ENCODE assay signal across 21 cellular contexts in the genomic region with DNA sequence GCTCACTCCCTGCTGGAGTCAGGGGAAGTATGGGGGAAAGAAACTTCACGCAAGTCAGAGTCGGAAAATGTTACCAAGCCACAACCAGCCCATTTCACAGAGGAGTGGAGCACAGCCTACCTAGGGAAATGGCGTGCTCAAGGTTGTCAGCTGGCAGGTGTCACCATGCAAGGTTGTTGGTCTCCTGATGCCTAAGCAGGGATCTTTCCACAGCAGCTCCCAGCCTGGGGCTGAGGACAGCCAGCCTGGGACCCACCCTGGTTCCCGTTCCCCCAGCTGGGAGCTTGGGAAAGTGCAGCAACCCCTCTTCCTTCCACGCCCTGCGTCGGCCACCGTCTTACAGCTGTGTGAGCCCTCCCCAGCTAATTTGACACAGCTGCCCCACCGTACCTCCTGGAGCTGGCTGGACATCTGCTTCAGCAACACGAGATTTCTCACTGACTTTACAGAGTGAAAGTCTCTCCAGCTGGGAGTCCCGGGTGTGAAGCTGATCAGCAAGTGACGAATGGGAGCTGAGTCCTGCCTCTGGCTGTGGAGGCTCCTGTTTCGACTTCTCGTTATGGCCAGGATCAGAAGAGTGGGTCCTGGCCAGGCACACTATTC.
DNase-seq lines count a peak whose midpoint lies in the region; ATAC-seq and TF ChIP-seq lines count a peak whose summit lies in the region.
"Had no signal": no experiment of that assay in that cellular context is flagged by ENCODE, and none has a peak within 500 bp of the region (broad histone marks: within the 10 kb centered on the region; RNA-seq: fewer than 3 reads in every experiment).

No MANE protein-coding gene starts in this region.

- no peak overlapping the region for H2AFZ ChIP-seq in neural progenitor cell (replicated peaks)

- H3K9me3 ChIP-seq in neural progenitor cell (ENCODE audit: low read depth): no peaks in the 10 kb centered on the region

- H3F3A ChIP-seq in neural progenitor cell (ENCODE audit: low read depth): no peaks in the 10 kb centered on the region

- no peaks in the 10 kb centered on the region for H3K36me3 ChIP-seq in neural progenitor cell
- H3K36me3 ChIP-seq: BLaER1 treated with 17β-estradiol and CSF1 and Interleukin-3, amounts not matched to agents 10 nM and 100 nM had no signal

- H3K36me3 Mint-ChIP-seq in neural progenitor cell (no peaks in the 10 kb centered on the region), type B pancreatic cell (no peaks in the 10 kb centered on the region)

- ATAC-seq in left ventricle myocardium superior: peak; percentile 70
- no peak for ATAC-seq in stimulated activated naive CD8-positive, alpha-beta T cell treated with anti-CD3 and anti-CD28 coated beads, Interleukin-15, Interleukin-2, amounts not matched to agents 100 U/mL and 50 U/mL, for 24 hours
- ATAC-seq: PC-3 had no signal

- peaks cover 17% of the 10 kb centered on the region for H3K9me3 Mint-ChIP-seq in neural progenitor cell
- H3K9me3 Mint-ChIP-seq in type B pancreatic cell: peaks cover 3% of the 10 kb centered on the region
- H3K9me3 Mint-ChIP-seq: CD4-positive, alpha-beta T cell had no signal

- DNase-seq in AG08395 (ENCODE audit: low spot score): peak; percentile 31
- peak; percentile 23 for DNase-seq in RPMI8226
- no peak for DNase-seq in left ventricle myocardium superior
- DNase-seq in neural progenitor cell (ENCODE audit: low spot score): no peak
- no peak for DNase-seq in stimulated activated naive CD8-positive, alpha-beta T cell treated with anti-CD3 and anti-CD28 coated beads, Interleukin-15, Interleukin-2, amounts not matched to agents 100 U/mL and 50 U/mL, for 24 hours
- DNase-seq in type B pancreatic cell (ENCODE audit: extremely low spot score, unreplicated experiment): no peak
- DNase-seq in hippocampal formation (lab: John Stamatoyannopoulos, UW): no peak
- DNase-seq: AML-193; CD4-positive, alpha-beta T cell; COR-L47; DMS53; KBM-7; MV-4-11; NCI-H1105; NCI-H1436 treated with DMSO at 0.1 percent for 48 hours; NCI-H187 treated with DMSO at 0.1 percent for 48 hours; NCI-H774; PC-3; SHP77 treated with DMSO at 0.1 percent for 48 hours had no signal

- H4K20me1 ChIP-seq in neural progenitor cell (ENCODE audit: low read depth): no peaks in the 10 kb centered on the region
- H4K20me1 ChIP-seq: BLaER1 treated with 17β-estradiol and CSF1 and Interleukin-3, amounts not matched to agents 10 nM and 100 nM had no signal

- H3K4me1 Mint-ChIP-seq in neural progenitor cell: peaks cover 5% of the 10 kb centered on the region
- peaks cover 3% of the 10 kb centered on the region for H3K4me1 Mint-ChIP-seq in type B pancreatic cell (ENCODE audit: unreplicated experiment)

- TF ChIP-seq CTCF in neural progenitor cell (IDR thresholded peaks at IDR 0.05) (no peak), type B pancreatic cell (conservative IDR thresholded peaks at IDR 0.05) (no peak)

- no peaks in the 10 kb centered on the region for H3K27me3 Mint-ChIP-seq in neural progenitor cell (ENCODE audit: insufficient read depth, low read depth)
- H3K27me3 Mint-ChIP-seq in type B pancreatic cell: no peaks in the 10 kb centered on the region
- H3K27me3 Mint-ChIP-seq: CD4-positive, alpha-beta T cell had no signal

- H3K4me3 ChIP-seq in neural progenitor cell: no peak overlapping the region
- H3K4me3 ChIP-seq: BLaER1 treated with 17β-estradiol and CSF1 and Interleukin-3, amounts not matched to agents 10 nM and 100 nM; SK-N-MC had no signal

- no peak overlapping the region for H3K4me3 Mint-ChIP-seq in neural progenitor cell
- H3K4me3 Mint-ChIP-seq in type B pancreatic cell: no peak overlapping the region
- H3K4me3 Mint-ChIP-seq: CD4-positive, alpha-beta T cell had no signal

- H3K27me3 ChIP-seq in neural progenitor cell: no peaks in the 10 kb centered on the region

- no peak overlapping the region for H3K27ac ChIP-seq in neural progenitor cell
- H3K27ac ChIP-seq: BLaER1 treated with 17β-estradiol and CSF1 and Interleukin-3, amounts not matched to agents 10 nM and 100 nM; SK-N-MC had no signal

- no peak overlapping the region for H3K4me2 ChIP-seq in neural progenitor cell

- H3K4me1 ChIP-seq in neural progenitor cell: peaks cover 5% of the 10 kb centered on the region

- peak overlapping the region; percentile 87 for H3K27ac Mint-ChIP-seq in neural progenitor cell
- H3K27ac Mint-ChIP-seq in type B pancreatic cell: no peak overlapping the region
- H3K27ac Mint-ChIP-seq: CD4-positive, alpha-beta T cell had no signal

- intact Hi-C loops in left ventricle myocardium superior (cut with micrococcal nuclease): no loop called here

- no peak overlapping the region for H3K9ac ChIP-seq in neural progenitor cell
- H3K9ac ChIP-seq: BLaER1 treated with 17β-estradiol and CSF1 and Interleukin-3, amounts not matched to agents 10 nM and 100 nM had no signal

- H3K79me2 ChIP-seq in neural progenitor cell (ENCODE audit: low read depth): no peaks in the 10 kb centered on the region

Comparison
In these comparisons a context has a peak if more than half of its experiments do, and no peak if none do; other contexts are left out.
1. DNase-seq: peak in AG08395 (single experiment) and RPMI8226 (single experiment); none in left ventricle myocardium superior (single experiment), neural progenitor cell (single experiment), stimulated activated naive CD8-positive, alpha-beta T cell treated with anti-CD3 and anti-CD28 coated beads, Interleukin-15, Interleukin-2, amounts not matched to agents 100 U/mL and 50 U/mL, for 24 hours (single experiment), type B pancreatic cell (single experiment) and hippocampal formation (0 of 2).